ENCODE assay signal across 1 cellular context in the genomic region with DNA sequence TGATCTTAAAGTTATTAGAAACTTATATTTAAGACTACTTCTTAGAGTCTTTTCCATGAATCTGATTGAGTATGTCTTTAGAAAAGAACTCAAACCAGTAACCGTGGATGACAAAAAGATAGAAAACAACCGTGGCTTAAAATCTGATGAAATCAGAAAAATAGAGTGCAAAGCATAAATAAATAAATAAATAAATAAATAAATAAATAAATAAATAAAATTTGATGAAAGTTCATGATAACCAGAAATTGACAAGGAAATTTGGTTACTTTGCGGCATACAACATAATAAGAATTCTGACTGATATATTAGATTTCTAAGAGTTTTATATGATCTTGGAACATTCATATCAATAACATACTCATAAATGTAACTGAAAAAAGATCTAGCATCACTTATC.
TF ChIP-seq lines count a peak whose summit lies in the region.

No MANE protein-coding gene starts in this region.

TF ChIP-seq in HEK293, 187 proteins besides CTCF, POLR2A, EP300 and RAD21 (continued from another document):
- TF ChIP-seq, protein P1, sequence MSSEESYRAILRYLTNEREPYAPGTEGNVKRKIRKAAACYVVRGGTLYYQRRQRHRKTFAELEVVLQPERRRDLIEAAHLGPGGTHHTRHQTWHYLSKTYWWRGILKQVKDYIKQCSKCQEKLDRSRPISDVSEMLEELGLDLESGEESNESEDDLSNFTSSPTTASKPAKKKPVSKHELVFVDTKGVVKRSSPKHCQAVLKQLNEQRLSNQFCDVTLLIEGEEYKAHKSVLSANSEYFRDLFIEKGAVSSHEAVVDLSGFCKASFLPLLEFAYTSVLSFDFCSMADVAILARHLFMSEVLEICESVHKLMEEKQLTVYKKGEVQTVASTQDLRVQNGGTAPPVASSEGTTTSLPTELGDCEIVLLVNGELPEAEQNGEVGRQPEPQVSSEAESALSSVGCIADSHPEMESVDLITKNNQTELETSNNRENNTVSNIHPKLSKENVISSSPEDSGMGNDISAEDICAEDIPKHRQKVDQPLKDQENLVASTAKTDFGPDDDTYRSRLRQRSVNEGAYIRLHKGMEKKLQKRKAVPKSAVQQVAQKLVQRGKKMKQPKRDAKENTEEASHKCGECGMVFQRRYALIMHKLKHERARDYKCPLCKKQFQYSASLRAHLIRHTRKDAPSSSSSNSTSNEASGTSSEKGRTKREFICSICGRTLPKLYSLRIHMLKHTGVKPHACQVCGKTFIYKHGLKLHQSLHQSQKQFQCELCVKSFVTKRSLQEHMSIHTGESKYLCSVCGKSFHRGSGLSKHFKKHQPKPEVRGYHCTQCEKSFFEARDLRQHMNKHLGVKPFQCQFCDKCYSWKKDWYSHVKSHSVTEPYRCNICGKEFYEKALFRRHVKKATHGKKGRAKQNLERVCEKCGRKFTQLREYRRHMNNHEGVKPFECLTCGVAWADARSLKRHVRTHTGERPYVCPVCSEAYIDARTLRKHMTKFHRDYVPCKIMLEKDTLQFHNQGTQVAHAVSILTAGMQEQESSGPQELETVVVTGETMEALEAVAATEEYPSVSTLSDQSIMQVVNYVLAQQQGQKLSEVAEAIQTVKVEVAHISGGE (tag by site-specific recombination; conservative IDR thresholded peaks at IDR 0.05; ENCODE audit: low read depth), result peak; percentile 41; the same call in 1 of the 2 replicates
- TF ChIP-seq OVOL3 (tag by site-specific recombination; IDR thresholded peaks at IDR 0.05) (no peak), ZNF555 (tag by site-specific recombination; conservative IDR thresholded peaks at IDR 0.05) (peak; percentile 51), ZNF416 (tag by site-specific recombination; IDR thresholded peaks at IDR 0.05) (no peak), ZNF777 (tag by site-specific recombination; IDR thresholded peaks at IDR 0.05; ENCODE audit: borderline replicate concordance) (no peak), ZSCAN23 (tag by site-specific recombination; IDR thresholded peaks at IDR 0.05) (no peak), YY2 (tag by site-specific recombination; IDR thresholded peaks at IDR 0.05) (no peak), ZBTB8A (tag by site-specific recombination; IDR thresholded peaks at IDR 0.05) (peak; percentile 33; the same call in 1 of the 2 replicates), ZNF561 (tag by site-specific recombination; IDR thresholded peaks at IDR 0.05; ENCODE audit: borderline replicate concordance) (no peak), ZNF157 (tag by site-specific recombination; IDR thresholded peaks at IDR 0.05) (no peak), ZNF16 (tag by site-specific recombination; IDR thresholded peaks at IDR 0.05; ENCODE audit: low read depth) (no peak), ZNF202 (tag by site-specific recombination; IDR thresholded peaks at IDR 0.05; ENCODE audit: borderline replicate concordance) (no peak), ZNF626 (tag by site-specific recombination; IDR thresholded peaks at IDR 0.05) (no peak), RBAK (tag by site-specific recombination; IDR thresholded peaks at IDR 0.05) (no peak), ZNF776 (tag by site-specific recombination; IDR thresholded peaks at IDR 0.05; ENCODE audit: borderline replicate concordance) (no peak), ZNF837 (tag by site-specific recombination; IDR thresholded peaks at IDR 0.05) (no peak), ZNF544 (tag by site-specific recombination; IDR thresholded peaks at IDR 0.05) (no peak)
- TF ChIP-seq, protein P2, sequence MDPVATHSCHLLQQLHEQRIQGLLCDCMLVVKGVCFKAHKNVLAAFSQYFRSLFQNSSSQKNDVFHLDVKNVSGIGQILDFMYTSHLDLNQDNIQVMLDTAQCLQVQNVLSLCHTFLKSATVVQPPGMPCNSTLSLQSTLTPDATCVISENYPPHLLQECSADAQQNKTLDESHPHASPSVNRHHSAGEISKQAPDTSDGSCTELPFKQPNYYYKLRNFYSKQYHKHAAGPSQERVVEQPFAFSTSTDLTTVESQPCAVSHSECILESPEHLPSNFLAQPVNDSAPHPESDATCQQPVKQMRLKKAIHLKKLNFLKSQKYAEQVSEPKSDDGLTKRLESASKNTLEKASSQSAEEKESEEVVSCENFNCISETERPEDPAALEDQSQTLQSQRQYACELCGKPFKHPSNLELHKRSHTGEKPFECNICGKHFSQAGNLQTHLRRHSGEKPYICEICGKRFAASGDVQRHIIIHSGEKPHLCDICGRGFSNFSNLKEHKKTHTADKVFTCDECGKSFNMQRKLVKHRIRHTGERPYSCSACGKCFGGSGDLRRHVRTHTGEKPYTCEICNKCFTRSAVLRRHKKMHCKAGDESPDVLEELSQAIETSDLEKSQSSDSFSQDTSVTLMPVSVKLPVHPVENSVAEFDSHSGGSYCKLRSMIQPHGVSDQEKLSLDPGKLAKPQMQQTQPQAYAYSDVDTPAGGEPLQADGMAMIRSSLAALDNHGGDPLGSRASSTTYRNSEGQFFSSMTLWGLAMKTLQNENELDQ (tag by site-specific recombination; IDR thresholded peaks at IDR 0.05; ENCODE audit: low read depth), result no peak
- TF ChIP-seq, protein P3, sequence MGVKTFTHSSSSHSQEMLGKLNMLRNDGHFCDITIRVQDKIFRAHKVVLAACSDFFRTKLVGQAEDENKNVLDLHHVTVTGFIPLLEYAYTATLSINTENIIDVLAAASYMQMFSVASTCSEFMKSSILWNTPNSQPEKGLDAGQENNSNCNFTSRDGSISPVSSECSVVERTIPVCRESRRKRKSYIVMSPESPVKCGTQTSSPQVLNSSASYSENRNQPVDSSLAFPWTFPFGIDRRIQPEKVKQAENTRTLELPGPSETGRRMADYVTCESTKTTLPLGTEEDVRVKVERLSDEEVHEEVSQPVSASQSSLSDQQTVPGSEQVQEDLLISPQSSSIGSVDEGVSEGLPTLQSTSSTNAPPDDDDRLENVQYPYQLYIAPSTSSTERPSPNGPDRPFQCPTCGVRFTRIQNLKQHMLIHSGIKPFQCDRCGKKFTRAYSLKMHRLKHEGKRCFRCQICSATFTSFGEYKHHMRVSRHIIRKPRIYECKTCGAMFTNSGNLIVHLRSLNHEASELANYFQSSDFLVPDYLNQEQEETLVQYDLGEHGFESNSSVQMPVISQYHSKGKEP (tag by site-specific recombination; IDR thresholded peaks at IDR 0.05), result no peak
- TF ChIP-seq, protein P4, sequence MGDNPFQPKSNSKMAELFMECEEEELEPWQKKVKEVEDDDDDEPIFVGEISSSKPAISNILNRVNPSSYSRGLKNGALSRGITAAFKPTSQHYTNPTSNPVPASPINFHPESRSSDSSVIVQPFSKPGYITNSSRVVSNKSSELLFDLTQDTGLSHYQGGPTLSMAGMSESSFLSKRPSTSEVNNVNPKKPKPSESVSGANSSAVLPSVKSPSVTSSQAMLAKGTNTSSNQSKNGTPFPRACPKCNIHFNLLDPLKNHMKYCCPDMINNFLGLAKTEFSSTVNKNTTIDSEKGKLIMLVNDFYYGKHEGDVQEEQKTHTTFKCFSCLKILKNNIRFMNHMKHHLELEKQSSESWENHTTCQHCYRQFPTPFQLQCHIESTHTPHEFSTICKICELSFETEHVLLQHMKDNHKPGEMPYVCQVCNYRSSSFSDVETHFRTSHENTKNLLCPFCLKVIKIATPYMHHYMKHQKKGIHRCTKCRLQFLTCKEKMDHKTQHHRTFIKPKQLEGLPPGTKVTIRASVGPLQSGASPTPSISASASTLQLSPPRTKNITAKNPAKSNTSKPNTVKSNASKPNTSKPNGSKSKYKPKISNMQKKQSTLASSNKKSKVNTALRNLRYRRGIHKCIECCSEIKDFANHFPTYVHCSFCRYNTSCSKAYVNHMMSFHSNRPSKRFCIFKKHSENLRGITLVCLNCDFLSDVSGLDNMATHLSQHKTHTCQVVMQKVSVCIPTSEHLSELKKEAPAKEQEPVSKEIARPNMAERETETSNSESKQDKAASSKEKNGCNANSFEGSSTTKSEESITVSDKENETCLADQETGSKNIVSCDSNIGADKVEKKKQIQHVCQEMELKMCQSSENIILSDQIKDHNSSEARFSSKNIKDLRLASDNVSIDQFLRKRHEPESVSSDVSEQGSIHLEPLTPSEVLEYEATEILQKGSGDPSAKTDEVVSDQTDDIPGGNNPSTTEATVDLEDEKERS (tag by site-specific recombination; IDR thresholded peaks at IDR 0.05), result no peak
- TF ChIP-seq, protein P5, sequence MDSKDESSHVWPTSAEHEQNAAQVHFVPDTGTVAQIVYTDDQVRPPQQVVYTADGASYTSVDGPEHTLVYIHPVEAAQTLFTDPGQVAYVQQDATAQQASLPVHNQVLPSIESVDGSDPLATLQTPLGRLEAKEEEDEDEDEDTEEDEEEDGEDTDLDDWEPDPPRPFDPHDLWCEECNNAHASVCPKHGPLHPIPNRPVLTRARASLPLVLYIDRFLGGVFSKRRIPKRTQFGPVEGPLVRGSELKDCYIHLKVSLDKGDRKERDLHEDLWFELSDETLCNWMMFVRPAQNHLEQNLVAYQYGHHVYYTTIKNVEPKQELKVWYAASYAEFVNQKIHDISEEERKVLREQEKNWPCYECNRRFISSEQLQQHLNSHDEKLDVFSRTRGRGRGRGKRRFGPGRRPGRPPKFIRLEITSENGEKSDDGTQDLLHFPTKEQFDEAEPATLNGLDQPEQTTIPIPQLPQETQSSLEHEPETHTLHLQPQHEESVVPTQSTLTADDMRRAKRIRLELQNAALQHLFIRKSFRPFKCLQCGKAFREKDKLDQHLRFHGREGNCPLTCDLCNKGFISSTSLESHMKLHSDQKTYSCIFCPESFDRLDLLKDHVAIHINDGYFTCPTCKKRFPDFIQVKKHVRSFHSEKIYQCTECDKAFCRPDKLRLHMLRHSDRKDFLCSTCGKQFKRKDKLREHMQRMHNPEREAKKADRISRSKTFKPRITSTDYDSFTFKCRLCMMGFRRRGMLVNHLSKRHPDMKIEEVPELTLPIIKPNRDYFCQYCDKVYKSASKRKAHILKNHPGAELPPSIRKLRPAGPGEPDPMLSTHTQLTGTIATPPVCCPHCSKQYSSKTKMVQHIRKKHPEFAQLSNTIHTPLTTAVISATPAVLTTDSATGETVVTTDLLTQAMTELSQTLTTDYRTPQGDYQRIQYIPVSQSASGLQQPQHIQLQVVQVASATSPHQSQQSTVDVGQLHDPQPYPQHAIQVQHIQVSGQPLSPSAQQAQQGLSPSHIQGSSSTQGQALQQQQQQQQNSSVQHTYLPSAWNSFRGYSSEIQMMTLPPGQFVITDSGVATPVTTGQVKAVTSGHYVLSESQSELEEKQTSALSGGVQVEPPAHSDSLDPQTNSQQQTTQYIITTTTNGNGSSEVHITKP (tag by site-specific recombination; IDR thresholded peaks at IDR 0.05), result no peak
- TF ChIP-seq, protein P6, sequence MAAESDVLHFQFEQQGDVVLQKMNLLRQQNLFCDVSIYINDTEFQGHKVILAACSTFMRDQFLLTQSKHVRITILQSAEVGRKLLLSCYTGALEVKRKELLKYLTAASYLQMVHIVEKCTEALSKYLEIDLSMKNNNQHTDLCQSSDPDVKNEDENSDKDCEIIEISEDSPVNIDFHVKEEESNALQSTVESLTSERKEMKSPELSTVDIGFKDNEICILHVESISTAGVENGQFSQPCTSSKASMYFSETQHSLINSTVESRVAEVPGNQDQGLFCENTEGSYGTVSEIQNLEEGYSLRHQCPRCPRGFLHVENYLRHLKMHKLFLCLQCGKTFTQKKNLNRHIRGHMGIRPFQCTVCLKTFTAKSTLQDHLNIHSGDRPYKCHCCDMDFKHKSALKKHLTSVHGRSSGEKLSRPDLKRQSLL (tag by site-specific recombination; IDR thresholded peaks at IDR 0.05), result no peak
- TF ChIP-seq, protein P7, sequence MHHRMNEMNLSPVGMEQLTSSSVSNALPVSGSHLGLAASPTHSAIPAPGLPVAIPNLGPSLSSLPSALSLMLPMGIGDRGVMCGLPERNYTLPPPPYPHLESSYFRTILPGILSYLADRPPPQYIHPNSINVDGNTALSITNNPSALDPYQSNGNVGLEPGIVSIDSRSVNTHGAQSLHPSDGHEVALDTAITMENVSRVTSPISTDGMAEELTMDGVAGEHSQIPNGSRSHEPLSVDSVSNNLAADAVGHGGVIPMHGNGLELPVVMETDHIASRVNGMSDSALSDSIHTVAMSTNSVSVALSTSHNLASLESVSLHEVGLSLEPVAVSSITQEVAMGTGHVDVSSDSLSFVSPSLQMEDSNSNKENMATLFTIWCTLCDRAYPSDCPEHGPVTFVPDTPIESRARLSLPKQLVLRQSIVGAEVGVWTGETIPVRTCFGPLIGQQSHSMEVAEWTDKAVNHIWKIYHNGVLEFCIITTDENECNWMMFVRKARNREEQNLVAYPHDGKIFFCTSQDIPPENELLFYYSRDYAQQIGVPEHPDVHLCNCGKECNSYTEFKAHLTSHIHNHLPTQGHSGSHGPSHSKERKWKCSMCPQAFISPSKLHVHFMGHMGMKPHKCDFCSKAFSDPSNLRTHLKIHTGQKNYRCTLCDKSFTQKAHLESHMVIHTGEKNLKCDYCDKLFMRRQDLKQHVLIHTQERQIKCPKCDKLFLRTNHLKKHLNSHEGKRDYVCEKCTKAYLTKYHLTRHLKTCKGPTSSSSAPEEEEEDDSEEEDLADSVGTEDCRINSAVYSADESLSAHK (tag by site-specific recombination; IDR thresholded peaks at IDR 0.05), result no peak
- TF ChIP-seq, protein P8, sequence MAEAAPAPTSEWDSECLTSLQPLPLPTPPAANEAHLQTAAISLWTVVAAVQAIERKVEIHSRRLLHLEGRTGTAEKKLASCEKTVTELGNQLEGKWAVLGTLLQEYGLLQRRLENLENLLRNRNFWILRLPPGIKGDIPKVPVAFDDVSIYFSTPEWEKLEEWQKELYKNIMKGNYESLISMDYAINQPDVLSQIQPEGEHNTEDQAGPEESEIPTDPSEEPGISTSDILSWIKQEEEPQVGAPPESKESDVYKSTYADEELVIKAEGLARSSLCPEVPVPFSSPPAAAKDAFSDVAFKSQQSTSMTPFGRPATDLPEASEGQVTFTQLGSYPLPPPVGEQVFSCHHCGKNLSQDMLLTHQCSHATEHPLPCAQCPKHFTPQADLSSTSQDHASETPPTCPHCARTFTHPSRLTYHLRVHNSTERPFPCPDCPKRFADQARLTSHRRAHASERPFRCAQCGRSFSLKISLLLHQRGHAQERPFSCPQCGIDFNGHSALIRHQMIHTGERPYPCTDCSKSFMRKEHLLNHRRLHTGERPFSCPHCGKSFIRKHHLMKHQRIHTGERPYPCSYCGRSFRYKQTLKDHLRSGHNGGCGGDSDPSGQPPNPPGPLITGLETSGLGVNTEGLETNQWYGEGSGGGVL (tag by site-specific recombination; IDR thresholded peaks at IDR 0.05), result no peak
- TF ChIP-seq, protein P9, sequence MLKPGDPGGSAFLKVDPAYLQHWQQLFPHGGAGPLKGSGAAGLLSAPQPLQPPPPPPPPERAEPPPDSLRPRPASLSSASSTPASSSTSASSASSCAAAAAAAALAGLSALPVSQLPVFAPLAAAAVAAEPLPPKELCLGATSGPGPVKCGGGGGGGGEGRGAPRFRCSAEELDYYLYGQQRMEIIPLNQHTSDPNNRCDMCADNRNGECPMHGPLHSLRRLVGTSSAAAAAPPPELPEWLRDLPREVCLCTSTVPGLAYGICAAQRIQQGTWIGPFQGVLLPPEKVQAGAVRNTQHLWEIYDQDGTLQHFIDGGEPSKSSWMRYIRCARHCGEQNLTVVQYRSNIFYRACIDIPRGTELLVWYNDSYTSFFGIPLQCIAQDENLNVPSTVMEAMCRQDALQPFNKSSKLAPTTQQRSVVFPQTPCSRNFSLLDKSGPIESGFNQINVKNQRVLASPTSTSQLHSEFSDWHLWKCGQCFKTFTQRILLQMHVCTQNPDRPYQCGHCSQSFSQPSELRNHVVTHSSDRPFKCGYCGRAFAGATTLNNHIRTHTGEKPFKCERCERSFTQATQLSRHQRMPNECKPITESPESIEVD (tag by site-specific recombination; IDR thresholded peaks at IDR 0.05), result no peak
